Comparison of ENCODE assay signal across 6 cellular contexts in the genomic region with DNA sequence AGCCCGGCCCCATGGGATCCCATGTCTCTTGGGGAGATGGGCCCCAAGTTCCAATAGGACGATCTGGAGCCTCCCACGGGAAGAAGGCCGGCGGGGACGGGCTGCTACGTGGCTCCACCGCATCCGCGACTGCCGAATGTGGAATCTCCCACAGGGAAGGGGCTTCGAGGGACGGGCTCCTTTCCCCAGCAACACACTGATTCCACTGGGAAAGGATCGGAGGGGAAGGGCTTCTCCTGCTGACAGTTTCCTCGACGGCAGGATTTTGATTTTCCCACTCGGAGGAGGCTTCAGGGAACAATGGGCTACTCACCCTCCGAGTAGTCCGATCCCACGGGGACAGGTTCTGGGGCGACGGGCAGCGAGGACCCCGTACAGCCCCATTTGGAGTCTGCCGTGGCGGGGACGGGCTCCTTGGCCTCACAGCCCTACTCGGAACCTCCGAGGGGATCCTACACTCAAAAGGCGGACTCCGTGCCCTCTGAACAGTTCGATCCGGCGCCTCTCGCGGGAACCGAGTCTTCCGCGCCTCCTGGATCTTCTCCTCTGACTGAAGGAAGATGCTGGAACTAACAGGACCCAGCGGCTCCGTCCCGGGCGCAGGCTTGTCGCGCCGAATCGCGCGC. TPM values are rescaled to one million over a fixed set of nuclear protein-coding genes. Genes with fewer than 3 reads are reported as not detected.
A peak's percentile ranks its signal among the peaks of the same experiment; 100 is the strongest.
DNase-seq lines count a peak whose midpoint lies in the region; ATAC-seq and TF ChIP-seq lines count a peak whose summit lies in the region.

No MANE protein-coding gene starts in this region.

- no peak for DNase-seq in GM06990 (ENCODE audit: extremely low read depth, insufficient read length)
- no peak for DNase-seq in activated T-helper 1 cell treated with anti-CD3 and anti-CD28 coated beads, Interleukin-12 subunit alpha, Interleukin-12 subunit beta, Interleukin-2, Interleukin-4 antibody, amounts not matched to agents 30 ng/mL and 10 ng/mL and 1 ng/mL, durations not matched to agents 14 hours and 24 hours and 36 hours (ENCODE audit: low spot score)
- no peak for DNase-seq in naive B cell
- no peak for DNase-seq in islet precursor cell

- peak overlapping the region; percentile 96 for H3K4me3 Mint-ChIP-seq in activated T-helper 1 cell treated with anti-CD3 and anti-CD28 coated beads, Interleukin-12 subunit alpha, Interleukin-12 subunit beta, Interleukin-2, Interleukin-4 antibody, amounts not matched to agents 30 ng/mL and 10 ng/mL and 1 ng/mL, durations not matched to agents 14 hours and 24 hours and 36 hours
- H3K4me3 Mint-ChIP-seq in naive B cell = peak overlapping the region; percentile 83 to 97 (median 96)

- H3K9me3 Mint-ChIP-seq in activated T-helper 1 cell treated with anti-CD3 and anti-CD28 coated beads, Interleukin-12 subunit alpha, Interleukin-12 subunit beta, Interleukin-2, Interleukin-4 antibody, amounts not matched to agents 30 ng/mL and 10 ng/mL and 1 ng/mL, durations not matched to agents 14 hours and 24 hours and 36 hours = no peaks in the 10 kb centered on the region
- no peaks in the 10 kb centered on the region for H3K9me3 Mint-ChIP-seq in naive B cell

- ATAC-seq in naive B cell (ENCODE audit: low read depth in 2 of 2) (no peak), HG03196 (IDR thresholded peaks at IDR 0.05; ENCODE audit: unreplicated experiment) (no peak), GM21528 (IDR thresholded peaks at IDR 0.05; ENCODE audit: low FRiP score, unreplicated experiment) (no peak)

- peaks cover 1% of the 10 kb centered on the region; the same call in 1 of the 2 replicates for H3K36me3 ChIP-seq in GM06990 (ENCODE audit: control insufficient read depth, insufficient read depth, low read length)

- peak overlapping the region; percentile 95 for H3K27ac Mint-ChIP-seq in activated T-helper 1 cell treated with anti-CD3 and anti-CD28 coated beads, Interleukin-12 subunit alpha, Interleukin-12 subunit beta, Interleukin-2, Interleukin-4 antibody, amounts not matched to agents 30 ng/mL and 10 ng/mL and 1 ng/mL, durations not matched to agents 14 hours and 24 hours and 36 hours
- H3K27ac Mint-ChIP-seq in naive B cell = peak overlapping the region in 4 of 6 donors; percentile 66 to 96 (median 86)

- peaks cover 52% of the 10 kb centered on the region for H3K4me1 Mint-ChIP-seq in activated T-helper 1 cell treated with anti-CD3 and anti-CD28 coated beads, Interleukin-12 subunit alpha, Interleukin-12 subunit beta, Interleukin-2, Interleukin-4 antibody, amounts not matched to agents 30 ng/mL and 10 ng/mL and 1 ng/mL, durations not matched to agents 14 hours and 24 hours and 36 hours (ENCODE audit: low read depth)
- H3K4me1 Mint-ChIP-seq in naive B cell = peaks cover 32 to 54% (median 41%) of the 10 kb centered on the region in 3 donors

- intact Hi-C loops in activated T-helper 1 cell treated with anti-CD3 and anti-CD28 coated beads, Interleukin-12 subunit alpha, Interleukin-12 subunit beta, Interleukin-2, Interleukin-4 antibody, amounts not matched to agents 30 ng/mL and 10 ng/mL and 1 ng/mL, durations not matched to agents 14 hours and 24 hours and 36 hours (cut with micrococcal nuclease) = loop anchor here (1.0 to 5.0 kb wide), 6 partner anchors 22 to 819 kb away; partner anchors contain the start of genes HSPA9 and SIL1

- peaks cover 15% of the 10 kb centered on the region for H3K36me3 Mint-ChIP-seq in activated T-helper 1 cell treated with anti-CD3 and anti-CD28 coated beads, Interleukin-12 subunit alpha, Interleukin-12 subunit beta, Interleukin-2, Interleukin-4 antibody, amounts not matched to agents 30 ng/mL and 10 ng/mL and 1 ng/mL, durations not matched to agents 14 hours and 24 hours and 36 hours (ENCODE audit: low read depth)
- no peaks in the 10 kb centered on the region for H3K36me3 Mint-ChIP-seq in naive B cell

- no peaks in the 10 kb centered on the region for H3K27me3 ChIP-seq in GM06990 (replicated peaks; ENCODE audit: control insufficient read depth, insufficient read depth, low read length)

- no peaks in the 10 kb centered on the region for H3K27me3 Mint-ChIP-seq in activated T-helper 1 cell treated with anti-CD3 and anti-CD28 coated beads, Interleukin-12 subunit alpha, Interleukin-12 subunit beta, Interleukin-2, Interleukin-4 antibody, amounts not matched to agents 30 ng/mL and 10 ng/mL and 1 ng/mL, durations not matched to agents 14 hours and 24 hours and 36 hours (ENCODE audit: insufficient read depth)
- no peaks in the 10 kb centered on the region for H3K27me3 Mint-ChIP-seq in naive B cell

- peak overlapping the region; percentile 68 for H3K4me3 ChIP-seq in GM06990 (replicated peaks; ENCODE audit: low read depth, low read length)

- no peak for TF ChIP-seq CTCF in GM06990 (IDR thresholded peaks at IDR 0.05; ENCODE audit: insufficient read depth, low read length, poor library complexity, severe bottlenecking)

RNA-seq across cellular contexts. Expression of gene PROB1, which starts 1.3 kb away (rescaled TPM):
- 9.1 and 9.3 TPM in 2 replicates for total RNA-seq in activated T-helper 1 cell treated with anti-CD3 and anti-CD28 coated beads, Interleukin-12 subunit alpha, Interleukin-12 subunit beta, Interleukin-2, Interleukin-4 antibody, amounts not matched to agents 30 ng/mL and 10 ng/mL and 1 ng/mL, durations not matched to agents 14 hours and 24 hours and 36 hours
- 1 to 10 TPM in 3 of 6 donors, under 1 TPM in 3; 0.67 to 2.5 (median 1.1) TPM for polyA plus RNA-seq in naive B cell (ENCODE audit: low read depth in 6 of 6)

RNA-seq across cellular contexts. Expression of gene MZB1, which starts 3.9 kb away (rescaled TPM):
- 38.1 and 38.8 TPM in 2 replicates for total RNA-seq in activated T-helper 1 cell treated with anti-CD3 and anti-CD28 coated beads, Interleukin-12 subunit alpha, Interleukin-12 subunit beta, Interleukin-2, Interleukin-4 antibody, amounts not matched to agents 30 ng/mL and 10 ng/mL and 1 ng/mL, durations not matched to agents 14 hours and 24 hours and 36 hours
- polyA plus RNA-seq in naive B cell (ENCODE audit: low read depth in 6 of 6) = 100 to 1,000 TPM in 1 of 6 donors, 10 to 100 TPM in 5; 49.7 to 105 (median 88.1) TPM

RNA-seq across cellular contexts. Expression of gene SPATA24, which starts 10.3 kb away (rescaled TPM):
- total RNA-seq in activated T-helper 1 cell treated with anti-CD3 and anti-CD28 coated beads, Interleukin-12 subunit alpha, Interleukin-12 subunit beta, Interleukin-2, Interleukin-4 antibody, amounts not matched to agents 30 ng/mL and 10 ng/mL and 1 ng/mL, durations not matched to agents 14 hours and 24 hours and 36 hours = 4.1 and 5.3 TPM in 2 replicates
- 10 to 100 TPM in 1 of 6 donors, 1 to 10 TPM in 5; 3.3 to 10.5 (median 5.5) TPM for polyA plus RNA-seq in naive B cell (ENCODE audit: low read depth in 6 of 6)

RNA-seq across cellular contexts. Expression of gene SLC23A1, which starts 10.5 kb away (rescaled TPM):
- 1.4 and 1.5 TPM in 2 replicates for total RNA-seq in activated T-helper 1 cell treated with anti-CD3 and anti-CD28 coated beads, Interleukin-12 subunit alpha, Interleukin-12 subunit beta, Interleukin-2, Interleukin-4 antibody, amounts not matched to agents 30 ng/mL and 10 ng/mL and 1 ng/mL, durations not matched to agents 14 hours and 24 hours and 36 hours
- polyA plus RNA-seq in naive B cell (ENCODE audit: low read depth in 6 of 6) = under 1 TPM in 3 of 6 donors, not detected in 3; 0.13 to 0.57 (median 0.49) TPM

RNA-seq across cellular contexts. Expression of gene DNAJC18, which starts 45.7 kb away (rescaled TPM):
- total RNA-seq in activated T-helper 1 cell treated with anti-CD3 and anti-CD28 coated beads, Interleukin-12 subunit alpha, Interleukin-12 subunit beta, Interleukin-2, Interleukin-4 antibody, amounts not matched to agents 30 ng/mL and 10 ng/mL and 1 ng/mL, durations not matched to agents 14 hours and 24 hours and 36 hours = 30.0 and 36.3 TPM in 2 replicates
- 10 to 100 TPM in 1 of 6 donors, 1 to 10 TPM in 4, not detected in 1; 4.3 to 10.0 (median 4.8) TPM for polyA plus RNA-seq in naive B cell (ENCODE audit: low read depth in 6 of 6)
